27 cellular contexts compared by ENCODE assay signal in the genomic region with DNA sequence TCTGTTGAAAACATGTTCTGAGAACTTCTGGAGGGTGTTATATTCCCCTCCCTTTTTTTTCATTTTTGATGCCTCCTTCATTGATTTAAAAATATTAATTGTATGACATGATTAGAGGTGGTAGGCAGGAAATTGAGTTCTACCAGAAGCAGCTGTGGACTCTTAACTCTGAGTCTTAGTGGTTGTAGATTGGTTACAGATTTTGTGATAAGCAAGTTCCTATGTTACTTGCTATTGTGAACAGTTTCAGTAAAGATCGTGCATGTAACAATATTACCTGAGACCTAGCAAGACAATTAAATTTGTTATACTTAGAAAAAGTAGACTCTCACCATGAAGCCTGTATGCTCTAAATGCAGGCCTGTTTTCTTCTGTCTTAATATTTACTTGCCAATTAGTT.
"Had no signal": no experiment of that assay in that cellular context is flagged by ENCODE, and none has a peak within 500 bp of the region (broad histone marks: within the 10 kb centered on the region; RNA-seq: fewer than 3 reads in every experiment).

No MANE protein-coding gene starts in this region.

- H3K4me1 Mint-ChIP-seq: activated T-helper 17 cell treated with anti-CD3 and anti-CD28 coated beads, Interleukin-2, amount 50 U/mL, for 72 hours had no signal

- H3K9me3 Mint-ChIP-seq: activated CD4-positive, alpha-beta memory T cell treated with anti-CD3 and anti-CD28 coated beads for 36 hours; activated CD4-positive, alpha-beta T cell treated with anti-CD3 and anti-CD28 coated beads, Interleukin-2, amount 10 ng/mL, durations not matched to agents 24 days and 14 days; activated T-cell treated with anti-CD3 and anti-CD28 coated beads, Interleukin-2, amount 50 U/mL, for 4 hours; activated T-helper 17 cell treated with anti-CD3 and anti-CD28 coated beads, Interleukin-2, amount 50 U/mL, for 72 hours; brain had no signal

- H3K4me3 ChIP-seq: ascending aorta, breast epithelium, cardiac muscle cell, colonic mucosa, esophagus squamous epithelium, gastroesophageal sphincter had no signal

- H3K36me3 Mint-ChIP-seq: activated CD4-positive, alpha-beta memory T cell treated with anti-CD3 and anti-CD28 coated beads for 36 hours; activated naive CD8-positive, alpha-beta T cell had no signal

- H3K4me3 Mint-ChIP-seq: activated CD4-positive, alpha-beta memory T cell treated with anti-CD3 and anti-CD28 coated beads for 36 hours; activated CD4-positive, alpha-beta T cell treated with anti-CD3 and anti-CD28 coated beads for 36 hours; activated CD4-positive, alpha-beta T cell treated with anti-CD3 and anti-CD28 coated beads, Interleukin-2, amount 10 ng/mL, durations not matched to agents 24 days and 14 days; activated CD8-positive, alpha-beta T cell treated with anti-CD3 and anti-CD28 coated beads, Interleukin-2, amount 10 ng/mL, durations not matched to agents 7 days and 5 days; activated naive CD8-positive, alpha-beta T cell; activated T-cell treated with anti-CD3 and anti-CD28 coated beads, Interleukin-2, amount 50 U/mL, for 4 hours; activated T-helper 17 cell treated with anti-CD3 and anti-CD28 coated beads, Interleukin-2, amount 50 U/mL, for 72 hours; brain; T-helper 17 cell had no signal

- H3K9me3 ChIP-seq: ascending aorta, breast epithelium, colonic mucosa, esophagus squamous epithelium, gastroesophageal sphincter had no signal

- H3K36me3 ChIP-seq: breast epithelium, colonic mucosa had no signal

- DNase-seq: activated CD4-positive, alpha-beta memory T cell treated with anti-CD3 and anti-CD28 coated beads for 36 hours; activated CD4-positive, alpha-beta T cell treated with anti-CD3 and anti-CD28 coated beads for 36 hours; activated CD4-positive, alpha-beta T cell treated with anti-CD3 and anti-CD28 coated beads, Interleukin-2, amount 10 ng/mL, durations not matched to agents 24 days and 14 days; activated CD4-positive, CD25-positive, alpha-beta regulatory T cell; activated CD4-positive, CD25-positive, alpha-beta regulatory T cell treated with anti-CD3 and anti-CD28 coated beads, Interleukin-2, amount 50 U/mL, for 72 hours; activated CD8-positive, alpha-beta T cell treated with anti-CD3 and anti-CD28 coated beads, Interleukin-2, amount 10 ng/mL, durations not matched to agents 7 days and 5 days; activated effector memory CD4-positive, alpha-beta T cell treated with Interleukin-2 at 50 U/mL for 16 hours; activated gamma-delta T cell treated with Interleukin-2 at 50 U/mL for 16 hours; activated naive CD4-positive, alpha-beta T cell treated with anti-CD3 and anti-CD28 coated beads, Interleukin-2, amount 50 U/mL, for 16 hours; activated naive CD4-positive, alpha-beta T cell treated with Interleukin-2 at 50 U/mL for 16 hours; activated T-cell treated with anti-CD3 and anti-CD28 coated beads, Interleukin-2, amount 50 U/mL, for 4 hours; central memory CD4-positive, alpha-beta T cell; cerebellar nuclear complex; colonic mucosa; effector CD8-positive, alpha-beta T cell; esophagus squamous epithelium; foreskin melanocyte; T-helper 1 cell; T-helper 17 cell had no signal

- H3K27me3 Mint-ChIP-seq: activated CD4-positive, alpha-beta T cell treated with anti-CD3 and anti-CD28 coated beads, Interleukin-2, amount 10 ng/mL, durations not matched to agents 24 days and 14 days; activated naive CD8-positive, alpha-beta T cell; brain had no signal

- H3K27ac Mint-ChIP-seq: activated CD4-positive, alpha-beta memory T cell treated with anti-CD3 and anti-CD28 coated beads for 36 hours; activated CD4-positive, alpha-beta T cell treated with anti-CD3 and anti-CD28 coated beads for 36 hours; activated CD4-positive, alpha-beta T cell treated with anti-CD3 and anti-CD28 coated beads, Interleukin-2, amount 10 ng/mL, durations not matched to agents 24 days and 14 days; activated CD8-positive, alpha-beta T cell treated with anti-CD3 and anti-CD28 coated beads, Interleukin-2, amount 10 ng/mL, durations not matched to agents 7 days and 5 days; activated naive CD8-positive, alpha-beta T cell; activated T-helper 17 cell treated with anti-CD3 and anti-CD28 coated beads, Interleukin-2, amount 50 U/mL, for 72 hours; T-helper 17 cell had no signal

- ATAC-seq: activated CD4-positive, alpha-beta T cell treated with anti-CD3 and anti-CD28 coated beads for 36 hours; activated CD8-positive, alpha-beta T cell treated with anti-CD3 and anti-CD28 coated beads, Interleukin-2, amount 10 ng/mL, durations not matched to agents 7 days and 5 days; activated T-cell treated with anti-CD3 and anti-CD28 coated beads, Interleukin-2, amount 50 U/mL, for 4 hours; activated T-helper 17 cell treated with anti-CD3 and anti-CD28 coated beads, Interleukin-2, amount 50 U/mL, for 72 hours; gastroesophageal sphincter; T-helper 17 cell had no signal

- H3K27me3 ChIP-seq: ascending aorta, breast epithelium, cardiac muscle cell, colonic mucosa, esophagus squamous epithelium, gastroesophageal sphincter had no signal

- H3K4me1 ChIP-seq: ascending aorta, breast epithelium, colonic mucosa, esophagus squamous epithelium had no signal

- H3K27ac ChIP-seq: ascending aorta, breast epithelium, cardiac muscle cell, colonic mucosa, epithelial cell of prostate, esophagus squamous epithelium, gastroesophageal sphincter had no signal
